Comparison of ENCODE assay signal across 8 cellular contexts in the genomic region with DNA sequence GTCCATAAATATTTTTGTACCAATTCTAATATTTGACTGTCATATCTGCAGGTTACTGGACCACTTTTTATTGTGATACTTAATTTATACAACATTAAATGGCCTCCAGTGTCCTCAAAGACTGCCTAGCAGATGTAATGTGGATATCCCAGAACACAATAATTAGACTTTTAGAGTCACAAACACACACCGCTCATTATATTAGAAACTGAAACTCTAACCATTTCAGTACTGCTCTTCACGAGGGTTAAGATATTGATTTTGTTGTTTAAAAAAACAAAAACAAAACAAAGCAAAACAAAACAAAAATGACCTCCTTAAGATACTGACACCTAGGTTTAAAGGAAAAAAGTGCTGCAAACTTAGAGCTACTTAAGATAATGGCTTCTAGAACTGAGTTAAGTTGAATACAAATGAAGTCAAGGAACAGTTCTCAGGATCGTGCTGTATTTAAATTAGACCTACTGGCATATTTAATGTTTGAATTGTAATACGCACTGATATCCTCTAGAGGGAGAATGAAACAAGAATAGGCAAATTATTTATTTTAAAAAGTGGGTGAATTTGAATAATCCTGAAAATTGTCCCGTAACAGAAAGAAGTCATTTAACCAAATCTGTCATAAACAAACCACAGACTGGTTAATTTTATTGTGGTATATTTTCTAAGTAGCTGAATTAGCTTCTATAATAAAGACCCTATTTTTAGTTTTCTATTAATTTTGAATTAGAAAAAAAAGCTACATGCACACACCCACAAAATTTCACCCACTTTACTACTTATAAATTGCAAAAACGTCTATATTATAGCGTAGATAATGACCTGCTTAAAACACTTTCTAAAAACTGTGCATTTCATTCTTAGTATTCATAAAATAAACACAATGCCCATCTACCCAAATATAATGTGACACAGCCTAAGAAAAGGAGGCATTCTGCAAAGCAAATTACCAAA.
DNase-seq lines count a peak whose midpoint lies in the region; ATAC-seq, FAIRE-seq and TF ChIP-seq lines count a peak whose summit lies in the region.

No MANE protein-coding gene starts in this region.

- H3K4me1 ChIP-seq in A549 (0 out of 3 replicates have a peak, but pooled peaks cover 3% of the 10 kb centered on the region), Peyer's patch (no peaks in the 10 kb centered on the region), mesenchymal stem cell (ENCODE audit: control insufficient read depth, insufficient read depth, low read depth, low read length) (no peaks in the 10 kb centered on the region)

- WGBS in A549 (ENCODE audit: missing lambda C conversion rate): 9% methylated on average over 7 of the region's 7 CpGs
- WGBS in mesenchymal stem cell: 43% methylated on average over 3 of the region's 7 CpGs

- TF ChIP-seq CTCF in A549 (IDR thresholded peaks at IDR 0.05) (peak; percentile 57), GM06990 (IDR thresholded peaks at IDR 0.05; ENCODE audit: insufficient read depth, low read length, poor library complexity, severe bottlenecking) (peak; percentile 29), Peyer's patch (IDR thresholded peaks at IDR 0.05) (peak; percentile 42 to 81 (median 76))

- FAIRE-seq in A549 (lab: Jason Lieb, UNC): peak; percentile 76

- H2BK120ac ChIP-seq in mesenchymal stem cell (ENCODE audit: low read depth, low read length): no peak overlapping the region

- no peak overlapping the region for H3K23ac ChIP-seq in mesenchymal stem cell (ENCODE audit: low read length in 2 of 2)

- H3K14ac ChIP-seq in mesenchymal stem cell (ENCODE audit: low read length in 2 of 2): no peak overlapping the region

- peak overlapping the region; percentile 86 for H3K9ac ChIP-seq in mesenchymal stem cell (ENCODE audit: low read length)

- POLR2A ChIA-PET in A549 (lab: Yijun Ruan, JAX): interaction anchor here (1.5 kb wide), 1 partner anchor 568 kb away, joined by 5 read pairs; a partner anchor contains a TSS

- no peak overlapping the region for H3K4ac ChIP-seq in mesenchymal stem cell (ENCODE audit: low read depth in 1 of 2, low read length in 2 of 2)

- no peak overlapping the region for H2BK12ac ChIP-seq in mesenchymal stem cell (ENCODE audit: low read length in 2 of 2)

- H2AK5ac ChIP-seq in mesenchymal stem cell (ENCODE audit: low read length, severe bottlenecking): no peak overlapping the region

- H3K18ac ChIP-seq in mesenchymal stem cell (ENCODE audit: low read depth in 1 of 2, low read length in 2 of 2): no peak overlapping the region

- TF ChIP-seq POLR2A in A549 (IDR thresholded peaks at IDR 0.05; ENCODE audit: low read length) (no peak), Peyer's patch (IDR thresholded peaks at IDR 0.05) (no peak)

- H4K91ac ChIP-seq in mesenchymal stem cell (ENCODE audit: low read length): no peak overlapping the region

- TF ChIP-seq EP300 in A549 (IDR thresholded peaks at IDR 0.05): no peak

- H2BK5ac ChIP-seq in mesenchymal stem cell (ENCODE audit: low read depth, low read length, poor library complexity, severe bottlenecking): no peak overlapping the region

- CTCF ChIA-PET in A549 (lab: Yijun Ruan, JAX): interaction anchor here (0.6 to 2.4 kb wide), 8 partner anchors 9 to 558 kb away, joined by 3 to 10 read pairs (median 4); no protein-coding TSS in a partner anchor

- no peak overlapping the region for H2AFZ ChIP-seq in mesenchymal stem cell (ENCODE audit: low read depth, low read length)

- H3K27me3 ChIP-seq in GM06990 (replicated peaks; ENCODE audit: control insufficient read depth, insufficient read depth, low read length): no peaks in the 10 kb centered on the region
- no peaks in the 10 kb centered on the region for H3K27me3 ChIP-seq in Peyer's patch
- H3K27me3 ChIP-seq in mesenchymal stem cell (ENCODE audit: control insufficient read depth in 1 of 2, insufficient read depth in 1 of 2, low read length in 2 of 2): no peaks in the 10 kb centered on the region

- TF ChIP-seq RAD21 in A549 (conservative IDR thresholded peaks at IDR 0.05 in 1 of 2, IDR thresholded peaks at IDR 0.05 in 1 of 2): peak; percentile 57 to 69

- H3K27ac ChIP-seq in A549 (peak overlapping the region; percentile 49 to 51; a peak in 2 of 6 replicates), Peyer's patch (no peak overlapping the region), mesenchymal stem cell (ENCODE audit: low read length, poor library complexity, severe bottlenecking) (no peak overlapping the region)

- DNase-seq in A549 (ENCODE audit: low read depth in 1 of 2, low spot score in 1 of 2): peak; percentile 23 to 40
- no peak for DNase-seq in GM06990 (ENCODE audit: extremely low read depth, insufficient read length)
- no peak for DNase-seq in Peyer's patch
- DNase-seq in dedifferentiated amniotic fluid mesenchymal stem cell (ENCODE audit: extremely low spot score): peak; percentile 21
- DNase-seq in mesenchymal stem cell: peak; percentile 43
- no peak for DNase-seq in T-helper 9 cell
- no peak for DNase-seq in NK-92 treated with Interleukin-12 subunit alpha and Interleukin-12 subunit beta, amount 100 ng/mL, for 24 hours (lab: John Stamatoyannopoulos, UW)

- H3K9me3 ChIP-seq in A549 (no peaks in the 10 kb centered on the region), Peyer's patch (no peaks in the 10 kb centered on the region), mesenchymal stem cell (ENCODE audit: control insufficient read depth, low read length) (no peaks in the 10 kb centered on the region)

- ATAC-seq in A549: peak in 1 of 2 experiments; percentile 63; a peak in 3 of 6 replicates
- ATAC-seq in HG03108 (IDR thresholded peaks at IDR 0.05; ENCODE audit: unreplicated experiment): peak; percentile 61

- H3K79me1 ChIP-seq in mesenchymal stem cell (replicated peaks; ENCODE audit: low read length, poor library complexity, severe bottlenecking): no peaks in the 10 kb centered on the region

- no peak overlapping the region for H2BK15ac ChIP-seq in mesenchymal stem cell (ENCODE audit: low read depth, poor library complexity, severe bottlenecking)

- H3K36me3 ChIP-seq in GM06990 (ENCODE audit: control insufficient read depth, insufficient read depth, low read length) (no peaks in the 10 kb centered on the region), Peyer's patch (no peaks in the 10 kb centered on the region), mesenchymal stem cell (ENCODE audit: control insufficient read depth in 1 of 2, insufficient read depth in 2 of 2, low read depth in 1 of 2, low read length in 2 of 2) (no peaks in the 10 kb centered on the region)

- H3K4me3 ChIP-seq in A549 (peak overlapping the region; percentile 31; the same call in 1 of the 3 replicates), GM06990 (replicated peaks; ENCODE audit: low read depth, low read length) (peak overlapping the region; percentile 35), Peyer's patch (peak overlapping the region in 2 of 4 donors; percentile 31 to 33), mesenchymal stem cell (ENCODE audit: insufficient read depth in 1 of 2, low read depth in 1 of 2, low read length in 2 of 2) (peak overlapping the region in 1 of 2 experiments; percentile 65)

- no peak overlapping the region for H4K8ac ChIP-seq in mesenchymal stem cell (ENCODE audit: low read length)

- H3K4me2 ChIP-seq in A549: peak overlapping the region; percentile 76
- no peak overlapping the region for H3K4me2 ChIP-seq in mesenchymal stem cell (ENCODE audit: low read length, poor library complexity, severe bottlenecking)

TF ChIP-seq in A549, 52 proteins besides CTCF, POLR2A, EP300 and RAD21:
- no peak for TF ChIP-seq HEYL (CRISPR knock-in tag; IDR thresholded peaks at IDR 0.05)
- TF ChIP-seq CBX2 (IDR thresholded peaks at IDR 0.05; ENCODE audit: borderline replicate concordance, low read depth): no peak
- no peak for TF ChIP-seq HOXB13 (CRISPR knock-in tag; IDR thresholded peaks at IDR 0.05; ENCODE audit: low read depth)
- TF ChIP-seq TP53 (CRISPR knock-in tag; IDR thresholded peaks at IDR 0.05): no peak
- peak; percentile 55; the same call in 2 of the 3 replicates for TF ChIP-seq SMC3 (IDR thresholded peaks at IDR 0.05)
- no peak for TF ChIP-seq RARB (CRISPR knock-in tag; IDR thresholded peaks at IDR 0.05)

Comparison
In these comparisons a context has a peak if more than half of its experiments do, and no peak if none do; other contexts are left out.
1. DNase-seq: peak in A549 (2 of 2), dedifferentiated amniotic fluid mesenchymal stem cell (single experiment) and mesenchymal stem cell (single experiment); none in GM06990 (single experiment), Peyer's patch (0 of 3), T-helper 9 cell (single experiment) and NK-92 treated with Interleukin-12 subunit alpha and Interleukin-12 subunit beta, amount 100 ng/mL, for 24 hours (single experiment).
2. H3K27ac ChIP-seq: peak in A549 (2 of 2); none in Peyer's patch (0 of 4) and mesenchymal stem cell (single experiment).
3. Peak in every context shown above with its lines, with median percentiles within 50 percentile points of each other: CTCF ChIP-seq.